ENCODE assay signal across 20 cellular contexts in the genomic region with DNA sequence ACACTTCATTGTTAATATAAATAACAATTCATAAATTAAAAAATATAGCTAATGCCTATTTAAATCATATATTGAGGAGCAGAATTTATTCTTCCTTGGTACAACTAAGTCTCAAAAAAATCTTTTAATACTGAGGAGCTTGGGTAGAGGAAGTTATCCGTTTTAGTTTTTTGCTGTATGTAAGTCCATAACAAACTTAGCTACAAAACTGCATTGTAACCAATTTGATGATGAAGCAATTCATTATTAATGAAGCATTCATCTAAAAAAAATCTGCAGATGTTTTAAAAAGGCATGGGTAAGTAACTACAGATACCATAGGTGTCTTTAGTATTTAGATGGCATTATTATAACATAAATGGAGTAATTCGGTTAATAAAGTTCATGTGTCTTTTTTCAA. TPM values are rescaled to one million over a fixed set of nuclear protein-coding genes. Genes with fewer than 3 reads are reported as not detected.
DNase-seq lines count a peak whose midpoint lies in the region; ATAC-seq and TF ChIP-seq lines count a peak whose summit lies in the region.
"Had no signal": no experiment of that assay in that cellular context is flagged by ENCODE, and none has a peak within 500 bp of the region (broad histone marks: within the 10 kb centered on the region; RNA-seq: fewer than 3 reads in every experiment).

No MANE protein-coding gene starts in this region.

- peak overlapping the region; percentile 93 for H3K4me3 Mint-ChIP-seq in neural progenitor cell
- H3K4me3 Mint-ChIP-seq: activated naive CD8-positive, alpha-beta T cell; CD4-positive, CD25-positive, alpha-beta regulatory T cell; effector memory CD8-positive, alpha-beta T cell had no signal

- TF ChIP-seq CTCF in MM.1S (IDR thresholded peaks at IDR 0.05; ENCODE audit: low read length) = no peak
- no peak for TF ChIP-seq CTCF in neural progenitor cell (IDR thresholded peaks at IDR 0.05)
- no peak for TF ChIP-seq CTCF in omental fat pad (IDR thresholded peaks at IDR 0.05)

- no peaks in the 10 kb centered on the region for H3F3A ChIP-seq in MM.1S (ENCODE audit: insufficient read depth, low read length)
- H3F3A ChIP-seq in neural progenitor cell (ENCODE audit: low read depth) = no peaks in the 10 kb centered on the region

- H3K27ac ChIP-seq in MM.1S (ENCODE audit: low read length) = no peak overlapping the region
- H3K27ac ChIP-seq in neural progenitor cell = no peak overlapping the region
- H3K27ac ChIP-seq: esophagus squamous epithelium had no signal

- H3K9me3 Mint-ChIP-seq in neural progenitor cell = no peaks in the 10 kb centered on the region

- H3K9me3 ChIP-seq in ES-I3 (ENCODE audit: control insufficient read depth, insufficient read depth, low read length) = no peaks in the 10 kb centered on the region
- no peaks in the 10 kb centered on the region for H3K9me3 ChIP-seq in MM.1S (replicated peaks; ENCODE audit: insufficient read depth, low read length)
- no peaks in the 10 kb centered on the region for H3K9me3 ChIP-seq in neural progenitor cell (ENCODE audit: low read depth)
- H3K9me3 ChIP-seq: esophagus squamous epithelium, gastroesophageal sphincter had no signal

- H3K36me3 ChIP-seq in ES-I3 (ENCODE audit: insufficient read depth, low read length) (no peaks in the 10 kb centered on the region), MM.1S (replicated peaks; ENCODE audit: insufficient read depth, low read length) (no peaks in the 10 kb centered on the region), neural progenitor cell (no peaks in the 10 kb centered on the region)
- H3K36me3 ChIP-seq: esophagus squamous epithelium, gastroesophageal sphincter had no signal

- peaks cover 8% of the 10 kb centered on the region for H3K27me3 Mint-ChIP-seq in neural progenitor cell (ENCODE audit: insufficient read depth, low read depth)
- H3K27me3 Mint-ChIP-seq: CD4-positive, CD25-positive, alpha-beta regulatory T cell; effector memory CD8-positive, alpha-beta T cell had no signal

- H3K36me3 Mint-ChIP-seq in neural progenitor cell = no peaks in the 10 kb centered on the region
- H3K36me3 Mint-ChIP-seq: activated naive CD8-positive, alpha-beta T cell; CD4-positive, CD25-positive, alpha-beta regulatory T cell; stimulated activated effector memory CD8-positive, alpha-beta T cell treated with anti-CD3 and anti-CD28 coated beads, Interleukin-12 subunit alpha, Interleukin-12 subunit beta, amount 100 ng/mL, for 72 hours had no signal

- no peaks in the 10 kb centered on the region for H3K9me2 ChIP-seq in MM.1S (replicated peaks; ENCODE audit: insufficient read depth, low read length)

- no peak overlapping the region for H2AFZ ChIP-seq in MM.1S (ENCODE audit: low read length)
- H2AFZ ChIP-seq in neural progenitor cell (replicated peaks) = no peak overlapping the region

- H3K79me2 ChIP-seq in MM.1S (ENCODE audit: low read length) (no peaks in the 10 kb centered on the region), neural progenitor cell (ENCODE audit: low read depth) (peaks cover 49% of the 10 kb centered on the region)

- H3K4me2 ChIP-seq in MM.1S (ENCODE audit: low read depth, low read length) = peak overlapping the region; percentile 94
- peak overlapping the region; percentile 88 for H3K4me2 ChIP-seq in neural progenitor cell

- H3K9ac ChIP-seq in ES-I3 (ENCODE audit: low read depth, low read length) (peak overlapping the region; percentile 71; the same call in 1 of the 2 replicates), MM.1S (ENCODE audit: low read length) (peak overlapping the region; percentile 61; the same call in 1 of the 2 replicates), neural progenitor cell (peak overlapping the region; percentile 16)

- H3K27me3 ChIP-seq in MM.1S (replicated peaks; ENCODE audit: insufficient read depth, low read length) (no peaks in the 10 kb centered on the region), neural progenitor cell (peaks cover 36% of the 10 kb centered on the region)

- no peak for DNase-seq in MM.1S
- DNase-seq in neural progenitor cell (ENCODE audit: low spot score) = no peak
- no peak for DNase-seq in NCI-H1417 treated with DMSO at 0.1 percent for 48 hours (lab: John Stamatoyannopoulos, UW)
- no peak for DNase-seq in sciatic nerve (ENCODE audit: low spot score)
- DNase-seq in omental fat pad (ENCODE audit: low spot score) = no peak
- no peak for DNase-seq in NOMO-1 (lab: John Stamatoyannopoulos, UW; ENCODE audit: unreplicated experiment in 2 of 2)
- DNase-seq: activated CD4-positive, alpha-beta T cell treated with anti-CD3 and anti-CD28 coated beads for 48 hours; CD4-positive, CD25-positive, alpha-beta regulatory T cell; effector memory CD8-positive, alpha-beta T cell; esophagus squamous epithelium; NCI-H1105 treated with DMSO at 0.1 percent for 48 hours; NCI-H2171; NCI-H524 treated with DMSO at 0.1 percent for 48 hours had no signal

- H4K20me1 ChIP-seq in MM.1S (ENCODE audit: insufficient read depth, low read length) (no peaks in the 10 kb centered on the region), neural progenitor cell (ENCODE audit: low read depth) (no peaks in the 10 kb centered on the region)

- H3K4me1 Mint-ChIP-seq in neural progenitor cell = peaks cover 17% of the 10 kb centered on the region
- H3K4me1 Mint-ChIP-seq: CD4-positive, CD25-positive, alpha-beta regulatory T cell; stimulated activated effector memory CD8-positive, alpha-beta T cell treated with anti-CD3 and anti-CD28 coated beads, Interleukin-12 subunit alpha, Interleukin-12 subunit beta, amount 100 ng/mL, for 72 hours had no signal

- H3K4me3 ChIP-seq in MM.1S (ENCODE audit: low read length) (peak overlapping the region; percentile 86), iPS-11a (ENCODE audit: low read depth, low read length) (peak overlapping the region; percentile 81), neural progenitor cell (peak overlapping the region; percentile 61)

- no peak overlapping the region for H3K27ac Mint-ChIP-seq in neural progenitor cell
- H3K27ac Mint-ChIP-seq: activated naive CD8-positive, alpha-beta T cell; CD4-positive, CD25-positive, alpha-beta regulatory T cell; effector memory CD8-positive, alpha-beta T cell; stimulated activated effector memory CD8-positive, alpha-beta T cell treated with anti-CD3 and anti-CD28 coated beads, Interleukin-12 subunit alpha, Interleukin-12 subunit beta, amount 100 ng/mL, for 72 hours had no signal

- ATAC-seq in sciatic nerve (no peak), omental fat pad (ENCODE audit: low FRiP score) (no peak)
- ATAC-seq: effector memory CD8-positive, alpha-beta T cell; stimulated activated effector memory CD8-positive, alpha-beta T cell treated with anti-CD3 and anti-CD28 coated beads, Interleukin-12 subunit alpha, Interleukin-12 subunit beta, amount 100 ng/mL, for 72 hours had no signal

- H3K4me1 ChIP-seq in ES-I3 (ENCODE audit: insufficient read depth, low read length) (no peaks in the 10 kb centered on the region; the same call in 1 of the 2 replicates), MM.1S (ENCODE audit: low read length) (peaks cover 10% of the 10 kb centered on the region; the same call in 1 of the 2 replicates), neural progenitor cell (peaks cover 18% of the 10 kb centered on the region)

- intact Hi-C loops in sciatic nerve (cut with DNase I) = no loop called here

RNA-seq across cellular contexts. Expression of a gene that starts 1.3 kb away (rescaled TPM):
- total RNA-seq in neural progenitor cell (ENCODE audit: low replicate concordance) (14.0 and 17.7 TPM in 2 replicates), sciatic nerve (0.31 TPM), omental fat pad (under 1 TPM in 2 of 4 donors, not detected in 2; 0.56 to 0.95 TPM)
- total RNA-seq: CD4-positive, CD25-positive, alpha-beta regulatory T cell; chondrocyte; esophagus squamous epithelium; left lobe of liver had no signal

Comparison
In these comparisons a context has a peak if more than half of its experiments do, and no peak if none do; other contexts are left out.
1. H3K9ac ChIP-seq: peak in every context shown above with its lines; median percentile 71 in ES-I3; 61 in MM.1S; 16 in neural progenitor cell.